Comparison of ENCODE assay signal across 15 cellular contexts in genomic region chr14:93014038-93015023, GRCh38.
A peak's percentile ranks its signal among the peaks of the same experiment; 100 is the strongest.
DNase-seq lines count a peak whose midpoint lies in the region; ATAC-seq, FAIRE-seq and TF ChIP-seq lines count a peak whose summit lies in the region.
"Had no signal": no experiment of that assay in that cellular context is flagged by ENCODE, and none has a peak within 500 bp of the region (broad histone marks: within the 10 kb centered on the region; RNA-seq: fewer than 3 reads in every experiment).

No MANE protein-coding gene starts in this region.

- DNase-seq in NCI-H2107 treated with DMSO at 0.1 percent for 48 hours (lab: John Stamatoyannopoulos, UW; ENCODE audit: unreplicated experiment) (peak; percentile 34), NCI-H2107 (lab: John Stamatoyannopoulos, UW) (no peak), NCI-H524 treated with DMSO at 0.1 percent for 48 hours (lab: John Stamatoyannopoulos, UW) (peak; percentile 89), H1 (ENCODE audit: low read depth in 1 of 2, low spot score in 2 of 2) (no peak), sigmoid colon (no peak), T-helper 1 cell (no peak), GM13977 (ENCODE audit: low spot score) (no peak)
- DNase-seq: activated CD4-positive, alpha-beta T cell treated with anti-CD3 and anti-CD28 coated beads, Interleukin-2, amount 50 U/mL, for 4 hours; DMS53; NCI-H1436 treated with DMSO at 0.1 percent for 48 hours; upper lobe of left lung had no signal

- H2BK15ac ChIP-seq in H1 (ENCODE audit: low read length): no peak overlapping the region

- in situ Hi-C loops in GM13977 (cut with MboI; ENCODE audit: low pct_unique_long_range_greater_than_20kb, low sequenced_read_pairs, unreplicated experiment): no loop called here

- H3K4ac ChIP-seq in H1 (replicated peaks; ENCODE audit: insufficient read length, low read depth, low read length): no peak overlapping the region

- no peak overlapping the region for H2AFZ ChIP-seq in H1 (ENCODE audit: low read length)

- H3K36me3 ChIP-seq in H1 (ENCODE audit: control insufficient read depth in 2 of 4, insufficient read depth in 4 of 4, low read length in 3 of 4) (peaks cover 0 to 4% (median 0%) of the 10 kb centered on the region in 4 experiments; a peak in 1 of 8 replicates), sigmoid colon (peaks cover 0 to 17% (median 7%) of the 10 kb centered on the region in 4 donors)
- H3K36me3 ChIP-seq: HAP-1 had no signal

- TF ChIP-seq POLR2A in H1 (IDR thresholded peaks at IDR 0.05; ENCODE audit: control extremely low read depth in 1 of 2, low read depth in 2 of 2, low read length in 2 of 2): no peak
- TF ChIP-seq POLR2A in sigmoid colon (IDR thresholded peaks at IDR 0.05): no peak

- H3K23me2 ChIP-seq in H1 (ENCODE audit: low read depth, low read length): no peaks in the 10 kb centered on the region

- H3K27ac ChIP-seq in H1 (ENCODE audit: low read depth, low read length): no peak overlapping the region
- H3K27ac ChIP-seq in sigmoid colon: peak overlapping the region; percentile 55 to 87 (median 74)
- H3K27ac ChIP-seq: upper lobe of left lung had no signal

- no peaks in the 10 kb centered on the region for H3K9me3 ChIP-seq in H1 (ENCODE audit: insufficient read depth in 2 of 2, low read depth in 1 of 2, low read length in 1 of 2)
- H3K9me3 ChIP-seq in sigmoid colon: no peaks in the 10 kb centered on the region
- H3K9me3 ChIP-seq: HAP-1, upper lobe of left lung had no signal

- intact Hi-C loops in sigmoid colon (cut with DNase I): no loop called here

- no peak overlapping the region for H4K5ac ChIP-seq in H1 (ENCODE audit: insufficient read length, low read depth, low read length)

- H2BK5ac ChIP-seq in H1 (ENCODE audit: low read depth, low read length): peak overlapping the region; percentile 12; the same call in 1 of the 2 replicates

- H3K4me2 ChIP-seq in H1 (ENCODE audit: insufficient read depth in 1 of 2, low read depth in 2 of 2, low read length in 2 of 2): no peak overlapping the region

- H3K27me3 ChIP-seq in H1 (replicated peaks in 1 of 4; ENCODE audit: control insufficient read depth in 3 of 4, extremely low read depth in 1 of 4, insufficient read depth in 3 of 4, low read length in 3 of 4): no peaks in the 10 kb centered on the region
- H3K27me3 ChIP-seq in sigmoid colon: no peaks in the 10 kb centered on the region
- H3K27me3 ChIP-seq: upper lobe of left lung had no signal

- CTCF ChIA-PET in H1 (lab: Charles Lee; ENCODE audit: partially characterized antibody): interaction anchor here (1.0 to 2.0 kb wide), 5 partner anchors 9 to 91 kb away, joined by 3 to 9 read pairs (median 5); no protein-coding TSS in a partner anchor

- no peak for TF ChIP-seq RAD21 in H1 (IDR thresholded peaks at IDR 0.05 in 1 of 2, conservative IDR thresholded peaks at IDR 0.05 in 1 of 2; ENCODE audit: low read depth in 2 of 2, low read length in 2 of 2)

- H3K4me3 ChIP-seq in H1 (ENCODE audit: extremely low read depth in 1 of 4, insufficient read depth in 2 of 4, low read depth in 3 of 4, low read length in 4 of 4) (no peak overlapping the region), sigmoid colon (no peak overlapping the region)
- H3K4me3 ChIP-seq: HAP-1, skin epidermis, upper lobe of left lung had no signal

- H2BK120ac ChIP-seq in H1 (replicated peaks; ENCODE audit: low read depth, low read length): no peak overlapping the region

- no peak overlapping the region for H3K9ac ChIP-seq in H1 (replicated peaks in 1 of 4; ENCODE audit: extremely low read depth in 1 of 4, low read depth in 3 of 4, low read length in 3 of 4)

- 93% methylated on average over 18 of the region's 20 CpGs; no CpG with 5 or more reads in 1 of the 2 experiments for WGBS in H1 (ENCODE audit: extremely low coverage in 1 of 2, insufficient coverage in 1 of 2, insufficient read length in 1 of 2, insufficient replicate concordance in 2 of 2, low coverage in 1 of 2, low lambda C conversion rate in 2 of 2, missing lambda C conversion rate in 1 of 2), 2 experiments
- 92 to 95% methylated on average over 20 of the region's 20 CpGs for WGBS in sigmoid colon, 2 donors

- no peak overlapping the region for H3K18ac ChIP-seq in H1 (ENCODE audit: extremely low read depth, low read length)

- TF ChIP-seq EP300 in H1 (IDR thresholded peaks at IDR 0.05; ENCODE audit: borderline replicate concordance in 1 of 2, low read depth in 2 of 2, low read length in 2 of 2): no peak
- no peak for TF ChIP-seq EP300 in sigmoid colon (IDR thresholded peaks at IDR 0.05)

- H2AK5ac ChIP-seq in H1 (ENCODE audit: low read depth, low read length): no peak overlapping the region

- H3K4me1 ChIP-seq in H1 (replicated peaks in 1 of 4; ENCODE audit: control insufficient read depth in 3 of 4, insufficient read depth in 4 of 4, low read length in 3 of 4): peaks cover 0 to 17% (median 9%) of the 10 kb centered on the region in 4 experiments; a peak in 6 of 7 replicates
- peaks cover 0 to 77% (median 71%) of the 10 kb centered on the region in 4 donors for H3K4me1 ChIP-seq in sigmoid colon
- H3K4me1 ChIP-seq: HAP-1 had no signal

- no peak overlapping the region; the same call in 1 of the 2 replicates for H4K8ac ChIP-seq in H1 (ENCODE audit: extremely low read depth, insufficient read depth, low read length)

- peaks cover 7 to 22% of the 10 kb centered on the region in 2 experiments for H4K20me1 ChIP-seq in H1 (replicated peaks in 1 of 2; ENCODE audit: control insufficient read depth in 1 of 2, insufficient read depth in 2 of 2, low read length in 2 of 2)

- ATAC-seq in GM18502 (IDR thresholded peaks at IDR 0.05; ENCODE audit: poor library complexity, unreplicated experiment): no peak

- H2BK12ac ChIP-seq in H1 (ENCODE audit: low read depth, low read length): no peak overlapping the region

- no peak overlapping the region for H4K91ac ChIP-seq in H1 (replicated peaks; ENCODE audit: insufficient read length, low read length)

- no peak overlapping the region for H3K14ac ChIP-seq in H1 (ENCODE audit: insufficient read length)

- H3K79me2 ChIP-seq in H1 (ENCODE audit: control insufficient read depth in 1 of 2, insufficient read depth in 2 of 2, low read length in 2 of 2): peaks cover 0 to 69% of the 10 kb centered on the region in 2 experiments; a peak in 2 of 4 replicates

- H3K23ac ChIP-seq in H1 (ENCODE audit: insufficient read length): no peak overlapping the region

- no peak for FAIRE-seq in H1 (lab: Jason Lieb, UNC)
- FAIRE-seq: GM12892 had no signal

- H3K79me1 ChIP-seq in H1 (ENCODE audit: low read depth, low read length): peaks cover 23% of the 10 kb centered on the region

- TF ChIP-seq CTCF in H1 (IDR thresholded peaks at IDR 0.05; ENCODE audit: control extremely low read depth in 1 of 3, insufficient read depth in 1 of 3, low read depth in 1 of 3, low read length in 3 of 3): no peak
- TF ChIP-seq CTCF in sigmoid colon (IDR thresholded peaks at IDR 0.05): no peak
- TF ChIP-seq CTCF in GM13977 (IDR thresholded peaks at IDR 0.05; ENCODE audit: extremely low read depth, insufficient read depth, missing control alignments): no peak

- POLR2A ChIA-PET in H1 (lab: Charles Lee; ENCODE audit: partially characterized antibody): interaction anchor here (1.1 kb wide), 1 partner anchor 9 kb away, joined by 3 read pairs; no protein-coding TSS in a partner anchor

- H2BK20ac ChIP-seq in H1 (ENCODE audit: low read length): no peak overlapping the region

- no peak overlapping the region for H3K56ac ChIP-seq in H1 (replicated peaks; ENCODE audit: insufficient read length, low read depth, low read length)

TF ChIP-seq in H1, 55 proteins besides CTCF, POLR2A, EP300 and RAD21:
- TF ChIP-seq RFX5 (IDR thresholded peaks at IDR 0.05; ENCODE audit: borderline replicate concordance, low read depth, low read length) (no peak), ASH2L (IDR thresholded peaks at IDR 0.05; ENCODE audit: low read length) (no peak), BRCA1 (IDR thresholded peaks at IDR 0.05; ENCODE audit: low read depth, low read length) (no peak), PHF8 (conservative IDR thresholded peaks at IDR 0.05; ENCODE audit: low read depth, low read length) (no peak), MAX (IDR thresholded peaks at IDR 0.05) (no peak), RXRA (IDR thresholded peaks at IDR 0.05; ENCODE audit: insufficient read depth, low read depth, low read length) (no peak), FOSL1 (IDR thresholded peaks at IDR 0.05; ENCODE audit: insufficient read depth, low read depth, low read length) (no peak), KDM4A (IDR thresholded peaks at IDR 0.05; ENCODE audit: low read depth, low read length, severe bottlenecking) (no peak), ATF3 (IDR thresholded peaks at IDR 0.05; ENCODE audit: insufficient read depth, low read depth, low read length) (no peak), SIRT6 (IDR thresholded peaks at IDR 0.05; ENCODE audit: low read length) (no peak), E2F6 (IDR thresholded peaks at IDR 0.05) (no peak), BCL11A (IDR thresholded peaks at IDR 0.05; ENCODE audit: low read depth in 2 of 2, low read length in 2 of 2) (no peak), TEAD4 (IDR thresholded peaks at IDR 0.05; ENCODE audit: low read depth, low read length) (no peak), SRF (IDR thresholded peaks at IDR 0.05; ENCODE audit: low read depth, low read length) (no peak)

Comparison
In these comparisons a context has a peak if more than half of its experiments do, and no peak if none do; other contexts are left out.
1. DNase-seq: peak in NCI-H2107 treated with DMSO at 0.1 percent for 48 hours (single experiment) and NCI-H524 treated with DMSO at 0.1 percent for 48 hours (single experiment); none in NCI-H2107 (single experiment), H1 (0 of 2), sigmoid colon (single experiment), T-helper 1 cell (0 of 5) and GM13977 (single experiment).